Comparison of ENCODE assay signal across 18 cellular contexts in the genomic region with DNA sequence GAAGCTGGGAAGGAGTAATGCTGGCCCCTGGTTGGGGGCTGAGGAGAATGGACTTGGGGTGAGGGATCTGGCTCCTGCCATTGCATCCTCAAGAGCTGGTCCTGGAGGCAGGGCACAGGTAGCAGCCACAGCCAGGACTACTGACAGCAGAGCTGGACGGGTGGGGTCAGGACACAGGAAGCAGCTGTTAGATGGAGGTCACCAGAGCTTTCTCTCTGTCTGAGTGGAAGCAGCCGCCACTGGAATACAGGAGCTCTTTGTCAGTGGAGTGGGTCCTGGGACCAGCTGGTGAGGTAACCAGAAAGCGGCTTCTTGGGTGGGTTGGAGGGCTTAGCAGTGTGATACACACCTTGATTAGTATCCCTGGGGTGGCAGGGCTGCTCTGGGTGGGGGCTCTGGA.
"Had no signal": no experiment of that assay in that cellular context is flagged by ENCODE, and none has a peak within 500 bp of the region (broad histone marks: within the 10 kb centered on the region; RNA-seq: fewer than 3 reads in every experiment).

No MANE protein-coding gene starts in this region.

- H3K9me3 Mint-ChIP-seq: activated CD4-positive, alpha-beta memory T cell treated with anti-CD3 and anti-CD28 coated beads for 36 hours; activated T-cell treated with anti-CD3 and anti-CD28 coated beads, Interleukin-2, amount 50 U/mL, for 24 hours; brain; effector memory CD8-positive, alpha-beta T cell; nephron had no signal

- H3K36me3 ChIP-seq: ovary had no signal

- H3K9me3 ChIP-seq: left ventricle myocardium inferior, ovary, tibial nerve had no signal

- H3K27ac Mint-ChIP-seq: activated CD4-positive, alpha-beta memory T cell treated with anti-CD3 and anti-CD28 coated beads for 36 hours; activated CD4-positive, alpha-beta T cell treated with anti-CD3 and anti-CD28 coated beads for 36 hours; activated naive CD8-positive, alpha-beta T cell; activated T-cell treated with anti-CD3 and anti-CD28 coated beads, Interleukin-2, amount 50 U/mL, for 24 hours; effector memory CD8-positive, alpha-beta T cell; nephron had no signal

- H3K4me3 ChIP-seq: left ventricle myocardium inferior, ovary, tibial nerve had no signal

- H3K4me3 Mint-ChIP-seq: activated CD4-positive, alpha-beta memory T cell treated with anti-CD3 and anti-CD28 coated beads for 36 hours; activated CD4-positive, alpha-beta T cell treated with anti-CD3 and anti-CD28 coated beads for 36 hours; activated naive CD8-positive, alpha-beta T cell; activated T-cell treated with anti-CD3 and anti-CD28 coated beads, Interleukin-2, amount 50 U/mL, for 24 hours; brain; effector memory CD8-positive, alpha-beta T cell; nephron had no signal

- ATAC-seq: activated CD4-positive, alpha-beta T cell treated with anti-CD3 and anti-CD28 coated beads for 36 hours; effector memory CD8-positive, alpha-beta T cell had no signal

- H3K27me3 ChIP-seq: ovary, tibial nerve had no signal

- H3K36me3 Mint-ChIP-seq: activated CD4-positive, alpha-beta memory T cell treated with anti-CD3 and anti-CD28 coated beads for 36 hours; brain had no signal

- H3K27me3 Mint-ChIP-seq: activated CD4-positive, alpha-beta memory T cell treated with anti-CD3 and anti-CD28 coated beads for 36 hours; activated CD4-positive, alpha-beta T cell treated with anti-CD3 and anti-CD28 coated beads for 36 hours; activated naive CD8-positive, alpha-beta T cell; activated T-cell treated with anti-CD3 and anti-CD28 coated beads, Interleukin-2, amount 50 U/mL, for 24 hours; brain; effector memory CD8-positive, alpha-beta T cell had no signal

- H3K27ac ChIP-seq: ovary had no signal

- H3K4me1 Mint-ChIP-seq: activated CD4-positive, alpha-beta T cell treated with anti-CD3 and anti-CD28 coated beads for 36 hours had no signal

- DNase-seq: activated CD4-positive, alpha-beta memory T cell treated with anti-CD3 and anti-CD28 coated beads for 36 hours; activated CD4-positive, alpha-beta T cell treated with anti-CD3 and anti-CD28 coated beads for 36 hours; activated gamma-delta T cell; activated T-cell treated with anti-CD3 and anti-CD28 coated beads, Interleukin-2, amount 50 U/mL, for 24 hours; amniotic stem cell; central memory CD4-positive, alpha-beta T cell; cortex of kidney; effector memory CD8-positive, alpha-beta T cell; islet precursor cell; left ventricle myocardium inferior; mesendoderm; ovary; stimulated activated CD4-positive, alpha-beta T cell treated with anti-CD3 and anti-CD28 coated beads, Interleukin-1b, Interleukin-23, amount 100 ng/mL, for 48 hours; T-helper 2 cell had no signal
